Comparison of ENCODE assay signal across 12 cellular contexts in genomic region chr12:109763201-109763841, GRCh38. TPM values are rescaled to one million over a fixed set of nuclear protein-coding genes. Genes with fewer than 3 reads are reported as not detected.
DNase-seq lines count a peak whose midpoint lies in the region; ATAC-seq and TF ChIP-seq lines count a peak whose summit lies in the region.
"Had no signal": no experiment of that assay in that cellular context is flagged by ENCODE, and none has a peak within 500 bp of the region (broad histone marks: within the 10 kb centered on the region; RNA-seq: fewer than 3 reads in every experiment).

No MANE protein-coding gene starts in this region.

- peaks cover 0 to 3% of the 10 kb centered on the region in 2 donors for H3K9me3 Mint-ChIP-seq in stimulated activated naive B cell treated with anti-CD40 and anti-IgM and Interleukin-4, amounts not matched to agents 10 μg/mL and 1 μg/mL and 100 μg/mL, for 72 hours
- H3K9me3 Mint-ChIP-seq: memory B cell had no signal

- TF ChIP-seq CTCF in RWPE2 (IDR thresholded peaks at IDR 0.05; ENCODE audit: poor library complexity, severe bottlenecking) (no peak), epithelial cell of proximal tubule (conservative IDR thresholded peaks at IDR 0.05; ENCODE audit: low read depth, low read length) (no peak)

- H3K36me3 ChIP-seq in RWPE2 (ENCODE audit: low read depth), result no peaks in the 10 kb centered on the region

- no peak overlapping the region for H3K27ac Mint-ChIP-seq in stimulated activated naive B cell treated with anti-CD40 and anti-IgM and Interleukin-4, amounts not matched to agents 10 μg/mL and 1 μg/mL and 100 μg/mL, for 72 hours
- H3K27ac Mint-ChIP-seq: memory B cell had no signal

- no peaks in the 10 kb centered on the region for H3K4me1 ChIP-seq in RWPE2 (ENCODE audit: insufficient read depth, poor library complexity, severe bottlenecking)

- H3K36me3 Mint-ChIP-seq in stimulated activated naive B cell treated with anti-CD40 and anti-IgM and Interleukin-4, amounts not matched to agents 10 μg/mL and 1 μg/mL and 100 μg/mL, for 72 hours, result peaks cover 0 to 3% of the 10 kb centered on the region in 2 donors
- H3K36me3 Mint-ChIP-seq: memory B cell had no signal

- H3K4me3 ChIP-seq in RWPE2 (ENCODE audit: severe bottlenecking) (no peak overlapping the region), epithelial cell of proximal tubule (ENCODE audit: low read depth, low read length) (no peak overlapping the region)

- H3K9me3 ChIP-seq in RWPE2 (ENCODE audit: severe bottlenecking), result no peaks in the 10 kb centered on the region

- no peaks in the 10 kb centered on the region for H3K4me1 Mint-ChIP-seq in stimulated activated naive B cell treated with anti-CD40 and anti-IgM and Interleukin-4, amounts not matched to agents 10 μg/mL and 1 μg/mL and 100 μg/mL, for 72 hours
- H3K4me1 Mint-ChIP-seq: memory B cell had no signal

- no peaks in the 10 kb centered on the region for H3K27me3 Mint-ChIP-seq in stimulated activated naive B cell treated with anti-CD40 and anti-IgM and Interleukin-4, amounts not matched to agents 10 μg/mL and 1 μg/mL and 100 μg/mL, for 72 hours
- H3K27me3 Mint-ChIP-seq: brain had no signal

- peak; percentile 14 for DNase-seq in activated CD4-positive, CD25-positive, alpha-beta regulatory T cell treated with anti-CD3 and anti-CD28 coated beads, Interleukin-2, amount 50 U/mL, for 72 hours
- no peak for DNase-seq in activated CD4-positive, CD25-positive, alpha-beta regulatory T cell (lab: John Stamatoyannopoulos, UW)
- no peak for DNase-seq in RWPE2 (ENCODE audit: low spot score)
- peak; percentile 22 for DNase-seq in epithelial cell of proximal tubule (ENCODE audit: low read depth)
- no peak for DNase-seq in stimulated activated naive B cell treated with anti-CD40 and anti-IgM and Interleukin-4, amounts not matched to agents 10 μg/mL and 1 μg/mL and 100 μg/mL, for 72 hours
- DNase-seq in NCI-H146 (lab: John Stamatoyannopoulos, UW), result no peak
- no peak for DNase-seq in COLO829 (ENCODE audit: low spot score)
- DNase-seq: SHP77; stimulated activated CD4-positive, alpha-beta T cell treated with anti-CD3 and anti-CD28 coated beads, Interleukin-2, amount 100 ng/mL, for 48 hours had no signal

- peak; percentile 76 for ATAC-seq in RWPE2 (ENCODE audit: low read depth)
- ATAC-seq in stimulated activated naive B cell treated with anti-CD40 and anti-IgM and Interleukin-4, amounts not matched to agents 10 μg/mL and 1 μg/mL and 100 μg/mL, for 72 hours (replicated peaks), result peak; percentile 39 to 73
- ATAC-seq in HG03039 (IDR thresholded peaks at IDR 0.05; ENCODE audit: unreplicated experiment), result no peak

- H3K27ac ChIP-seq in RWPE2 (ENCODE audit: poor library complexity, severe bottlenecking), result no peak overlapping the region

- H3K27me3 ChIP-seq in RWPE2 (ENCODE audit: insufficient read depth, poor library complexity, severe bottlenecking), result no peaks in the 10 kb centered on the region

- H3K4me3 Mint-ChIP-seq in stimulated activated naive B cell treated with anti-CD40 and anti-IgM and Interleukin-4, amounts not matched to agents 10 μg/mL and 1 μg/mL and 100 μg/mL, for 72 hours, result no peak overlapping the region
- H3K4me3 Mint-ChIP-seq: brain, memory B cell had no signal

RNA-seq across cellular contexts. Expression of gene FAM222A, which starts 49.7 kb away (rescaled TPM):
- total RNA-seq in epithelial cell of proximal tubule, result 0.52 and 2.7 TPM in 2 replicates

Comparison
In these comparisons a context has a peak if more than half of its experiments do, and no peak if none do; other contexts are left out.
1. DNase-seq: peak in activated CD4-positive, CD25-positive, alpha-beta regulatory T cell treated with anti-CD3 and anti-CD28 coated beads, Interleukin-2, amount 50 U/mL, for 72 hours (single experiment) and epithelial cell of proximal tubule (single experiment); none in activated CD4-positive, CD25-positive, alpha-beta regulatory T cell (0 of 4), RWPE2 (single experiment), stimulated activated naive B cell treated with anti-CD40 and anti-IgM and Interleukin-4, amounts not matched to agents 10 μg/mL and 1 μg/mL and 100 μg/mL, for 72 hours (single experiment), NCI-H146 (single experiment) and COLO829 (single experiment).